In the genomic region with DNA sequence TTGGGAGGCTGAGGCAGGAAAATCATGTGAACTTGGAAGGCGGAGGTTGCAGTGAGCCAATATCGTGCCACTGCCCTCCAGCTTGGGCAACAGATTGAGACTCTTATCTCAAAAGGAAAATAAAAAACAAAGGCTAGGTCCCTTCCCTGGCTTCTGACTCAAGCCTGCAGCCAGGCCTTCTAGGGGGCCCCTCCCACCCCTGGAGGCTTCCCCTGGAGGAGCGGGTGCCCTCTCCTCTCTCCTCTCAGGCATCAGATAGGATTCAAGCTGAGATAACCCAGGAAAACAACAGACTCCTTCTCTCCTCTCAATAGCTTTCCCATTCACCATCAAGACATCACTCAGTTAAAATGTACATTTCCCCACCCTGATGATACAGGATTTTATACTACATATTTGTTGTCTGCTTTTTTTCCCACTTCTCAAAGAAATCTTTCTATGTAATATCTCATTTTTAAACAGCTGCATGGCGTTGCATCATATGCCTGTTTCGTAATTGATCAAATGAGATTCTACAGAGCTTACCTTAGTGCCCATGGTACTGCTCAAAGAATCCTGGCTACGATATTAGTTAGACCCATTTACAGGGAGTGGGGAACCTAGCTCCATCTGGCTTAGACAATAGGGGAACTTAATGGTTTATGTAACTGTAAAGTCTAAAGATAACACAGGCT, we compare ENCODE assay signal across 17 cellular contexts. TPM values are rescaled to one million over a fixed set of nuclear protein-coding genes. Genes with fewer than 3 reads are reported as not detected.
DNase-seq lines count a peak whose midpoint lies in the region; ATAC-seq and TF ChIP-seq lines count a peak whose summit lies in the region.
"Had no signal": no experiment of that assay in that cellular context is flagged by ENCODE, and none has a peak within 500 bp of the region (broad histone marks: within the 10 kb centered on the region; RNA-seq: fewer than 3 reads in every experiment).

No MANE protein-coding gene starts in this region.

- H3K9me3 ChIP-seq in breast epithelium, result no peaks in the 10 kb centered on the region
- H3K9me3 ChIP-seq: HAP-1 had no signal

- no peaks in the 10 kb centered on the region for H3K27me3 ChIP-seq in breast epithelium

- DNase-seq in MCF 10A (ENCODE audit: unreplicated experiment), result peak; percentile 37
- DNase-seq in breast epithelium (ENCODE audit: low spot score in 2 of 2), result no peak
- DNase-seq in choroid plexus epithelial cell (ENCODE audit: low read depth), result peak; percentile 30
- peak; percentile 29 for DNase-seq in iris pigment epithelial cell (ENCODE audit: low read depth)
- no peak for DNase-seq in left colon
- DNase-seq in SW 1271 (lab: John Stamatoyannopoulos, UW), result no peak
- DNase-seq in activated CD4-positive, alpha-beta T cell treated with anti-CD3 and anti-CD28 coated beads for 4 hours, result no peak
- DNase-seq: COR-L47, DMS53, NCI-H1105, NCI-H1694 treated with DMSO at 0.1 percent for 48 hours, NCI-H748 treated with DMSO at 0.1 percent for 48 hours, SHP77 treated with DMSO at 0.1 percent for 48 hours had no signal

- TF ChIP-seq POLR2A in breast epithelium (IDR thresholded peaks at IDR 0.05), result no peak

- intact Hi-C loops in MCF 10A (cut with micrococcal nuclease), result no loop called here
- intact Hi-C loops in breast epithelium (cut with DNase I; ENCODE audit: low total_unique reads), result no loop called here
- intact Hi-C loops in left colon (cut with DNase I, micrococcal nuclease), result no loop called here

- BruUV-seq in MCF 10A (replicated peaks; lab: Mats Ljungman, UMichigan), result no TSS peak

- TF ChIP-seq CTCF in MCF 10A (IDR thresholded peaks at IDR 0.05; ENCODE audit: unreplicated experiment) (no peak), breast epithelium (IDR thresholded peaks at IDR 0.05) (no peak), choroid plexus epithelial cell (conservative IDR thresholded peaks at IDR 0.05; ENCODE audit: low read depth, low read length) (no peak)

- H3K4me1 Mint-ChIP-seq in MCF 10A (ENCODE audit: insufficient read depth, unreplicated experiment), result peaks cover 14% of the 10 kb centered on the region
- H3K4me1 Mint-ChIP-seq: IgD-negative memory B cell had no signal

- H3K27me3 Mint-ChIP-seq in MCF 10A (ENCODE audit: insufficient read depth, unreplicated experiment), result peaks cover 19% of the 10 kb centered on the region

- H3K27ac Mint-ChIP-seq in MCF 10A (ENCODE audit: low read depth, unreplicated experiment), result peak overlapping the region; percentile 25
- H3K27ac Mint-ChIP-seq: IgD-negative memory B cell had no signal

- H3K27ac ChIP-seq in breast epithelium, result no peak overlapping the region
- H3K27ac ChIP-seq in temporal lobe (ENCODE audit: low read depth, low read length), result peak overlapping the region; percentile 69
- H3K27ac ChIP-seq: C4-2B had no signal

- no peaks in the 10 kb centered on the region for H3K4me1 ChIP-seq in breast epithelium
- H3K4me1 ChIP-seq: HAP-1 had no signal

- no peak for ATAC-seq in left colon

- H3K36me3 Mint-ChIP-seq in MCF 10A (ENCODE audit: insufficient read depth, unreplicated experiment), result no peaks in the 10 kb centered on the region
- H3K36me3 Mint-ChIP-seq: IgD-negative memory B cell had no signal

- POLR2A ChIA-PET in MCF 10A (lab: Yijun Ruan, JAX), result interaction anchor here (1.0 to 1.4 kb wide), 2 partner anchors 10 to 34 kb away, joined by 3 to 4 read pairs; no protein-coding TSS in a partner anchor

- CTCF ChIA-PET in MCF 10A (lab: Yijun Ruan, JAX), result interaction anchor here (0.7 to 1.7 kb wide), 3 partner anchors 29 to 166 kb away, joined by 3 to 5 read pairs (median 4); no protein-coding TSS in a partner anchor

- no peaks in the 10 kb centered on the region for H3K9me3 Mint-ChIP-seq in MCF 10A (ENCODE audit: unreplicated experiment)

- no peaks in the 10 kb centered on the region for H3K36me3 ChIP-seq in breast epithelium
- H3K36me3 ChIP-seq: HAP-1 had no signal

- no peak overlapping the region for H3K4me3 Mint-ChIP-seq in MCF 10A (ENCODE audit: unreplicated experiment)
- H3K4me3 Mint-ChIP-seq: IgD-negative memory B cell had no signal

- H3K4me3 ChIP-seq in breast epithelium, result no peak overlapping the region
- H3K4me3 ChIP-seq in choroid plexus epithelial cell (ENCODE audit: low read depth, low read length), result no peak overlapping the region
- H3K4me3 ChIP-seq: HAP-1 had no signal

RNA-seq across cellular contexts. Expression of gene C2orf72, which starts 20.6 kb away (rescaled TPM):
- not detected in 2 replicates for total RNA-seq in MCF 10A (2022)
- 1 to 10 TPM in 2 of 3 donors, under 1 TPM in 1; 0.16 to 7.2 (median 1.3) TPM for total RNA-seq in breast epithelium
- 31.0 TPM for total RNA-seq in temporal lobe
- 10 to 100 TPM; 42.6 to 54.8 TPM for total RNA-seq in left colon

RNA-seq across cellular contexts. Expression of gene SPATA3, which starts 20.8 kb away (rescaled TPM):
- total RNA-seq in MCF 10A (2022) (not detected in 2 replicates), breast epithelium (not detected), temporal lobe (not detected), left colon (not detected)

RNA-seq across cellular contexts. Expression of gene PSMD1, which starts 40.0 kb away (rescaled TPM):
- total RNA-seq in MCF 10A (2022), result 88.5 and 94.4 TPM in 2 replicates
- total RNA-seq in breast epithelium, result 10 to 100 TPM; 63.8 to 73.0 (median 69.2) TPM
- 82.9 TPM for total RNA-seq in temporal lobe
- total RNA-seq in left colon, result 10 to 100 TPM; 81.3 to 91.0 TPM

Comparison
In these comparisons a context has a peak if more than half of its experiments do, and no peak if none do; other contexts are left out.
1. DNase-seq: peak in MCF 10A (single experiment), choroid plexus epithelial cell (single experiment) and iris pigment epithelial cell (single experiment); none in breast epithelium (0 of 2), left colon (0 of 2), SW 1271 (0 of 2) and activated CD4-positive, alpha-beta T cell treated with anti-CD3 and anti-CD28 coated beads for 4 hours (0 of 2).